ENCODE assay signal across 24 cellular contexts in genomic region chr16:28917095-28917494, GRCh38. TPM values are rescaled to one million over a fixed set of nuclear protein-coding genes. Genes with fewer than 3 reads are reported as not detected.
A peak's percentile ranks its signal among the peaks of the same experiment; 100 is the strongest.
DNase-seq lines count a peak whose midpoint lies in the region; ATAC-seq, FAIRE-seq and TF ChIP-seq lines count a peak whose summit lies in the region.
"Had no signal": no experiment of that assay in that cellular context is flagged by ENCODE, and none has a peak within 500 bp of the region (broad histone marks: within the 10 kb centered on the region; RNA-seq: fewer than 3 reads in every experiment).

No MANE protein-coding gene starts in this region.

- DNase-seq in A549 (ENCODE audit: low read depth in 1 of 2, low spot score in 1 of 2) (peak in 1 of 2 experiments; percentile 24), UCSD-AML1 (lab: John Stamatoyannopoulos, UW; ENCODE audit: unreplicated experiment) (peak; percentile 22), memory B cell (ENCODE audit: low spot score in 2 of 2) (no peak), HUDEP-2 (lab: John Stamatoyannopoulos, UW; ENCODE audit: unreplicated experiment in 76 of 76) (no peak), NCI-H226 (no peak), heart right ventricle (no peak)
- DNase-seq: CD8-positive, alpha-beta T cell; DMS79; HFFc6; NCI-H1092 treated with DMSO at 0.1 percent for 48 hours; NCI-H2081; NCI-H2171 treated with DMSO at 0.1 percent for 48 hours; NCI-H446 treated with DMSO at 0.1 percent for 48 hours; NK-92 treated with Interleukin-12 subunit alpha and Interleukin-12 subunit beta, amount 100 ng/mL, for 24 hours; RPMI8226; SHP77 treated with DMSO at 0.1 percent for 48 hours had no signal

- H3K9me3 ChIP-seq in A549 (no peaks in the 10 kb centered on the region), heart right ventricle (no peaks in the 10 kb centered on the region)
- H3K9me3 ChIP-seq: BLaER1 treated with 17β-estradiol and CSF1 and Interleukin-3, amounts not matched to agents 10 nM and 100 nM had no signal

- POLR2A ChIA-PET in A549 (lab: Yijun Ruan, JAX) = no interaction called here

- no peak for TF ChIP-seq POLR2A in A549 (IDR thresholded peaks at IDR 0.05; ENCODE audit: low read length)

- H3K4me3 Mint-ChIP-seq in memory B cell = no peak overlapping the region
- H3K4me3 Mint-ChIP-seq: CD8-positive, alpha-beta T cell; HFFc6 had no signal

- H3K27ac ChIP-seq in A549 = no peak overlapping the region
- H3K27ac ChIP-seq in heart right ventricle = no peak overlapping the region
- H3K27ac ChIP-seq: HL-60 had no signal

- ATAC-seq in A549 = peak; percentile 31 to 35; a peak in 2 of 6 replicates
- ATAC-seq in memory B cell (ENCODE audit: low read depth) = no peak
- ATAC-seq in HG03460 (IDR thresholded peaks at IDR 0.05; ENCODE audit: unreplicated experiment) = no peak
- no peak for ATAC-seq in heart right ventricle
- ATAC-seq: CD8-positive, alpha-beta T cell; SK-N-SH treated with all-trans-retinoic acid at 6 μM for 48 hours had no signal

- H3K4me1 Mint-ChIP-seq in memory B cell = peaks cover 11% of the 10 kb centered on the region

- no peak for TF ChIP-seq CTCF in A549 (IDR thresholded peaks at IDR 0.05)
- TF ChIP-seq CTCF in GM12873 (IDR thresholded peaks at IDR 0.05; ENCODE audit: insufficient read depth, low read depth, low read length, missing control alignments) = peak; percentile 6
- no peak for TF ChIP-seq CTCF in heart right ventricle (IDR thresholded peaks at IDR 0.05)

- H3K9me3 Mint-ChIP-seq in memory B cell = no peaks in the 10 kb centered on the region
- H3K9me3 Mint-ChIP-seq: CD8-positive, alpha-beta T cell; HFFc6 had no signal

- peaks cover 35% of the 10 kb centered on the region for H3K36me3 Mint-ChIP-seq in memory B cell

- WGBS in A549 (ENCODE audit: missing lambda C conversion rate) = 87% methylated on average over 7 of the region's 7 CpGs
- 92 to 93% methylated on average over 7 of the region's 7 CpGs for WGBS in heart right ventricle, 2 donors

- no peak for TF ChIP-seq RAD21 in A549 (conservative IDR thresholded peaks at IDR 0.05 in 1 of 2, IDR thresholded peaks at IDR 0.05 in 1 of 2)

- no peak for FAIRE-seq in A549 (lab: Jason Lieb, UNC)
- FAIRE-seq: A204.1, H54, HTR-8/SVneo had no signal

- CTCF ChIA-PET in A549 (lab: Yijun Ruan, JAX) = interaction anchor here (0.9 to 8.5 kb wide), 6 partner anchors 10 to 43 kb away, joined by 3 to 55 read pairs (median 4); no protein-coding TSS in a partner anchor

- H3K4me3 ChIP-seq in A549 (no peak overlapping the region), heart right ventricle (no peak overlapping the region)
- H3K4me3 ChIP-seq: BLaER1 treated with 17β-estradiol and CSF1 and Interleukin-3, amounts not matched to agents 10 nM and 100 nM had no signal

- H3K27me3 Mint-ChIP-seq in memory B cell = no peaks in the 10 kb centered on the region

- H3K4me2 ChIP-seq in A549 = no peak overlapping the region
- H3K4me2 ChIP-seq: BLaER1 treated with 17β-estradiol and CSF1 and Interleukin-3, amounts not matched to agents 10 nM and 100 nM had no signal

- H3K36me3 ChIP-seq in heart right ventricle = peaks cover 0 to 99% (median 35%) of the 10 kb centered on the region in 9 donors

- TF ChIP-seq EP300 in A549 (IDR thresholded peaks at IDR 0.05) = no peak

- no peaks in the 10 kb centered on the region for H3K27me3 ChIP-seq in heart right ventricle
- H3K27me3 ChIP-seq: BLaER1 treated with 17β-estradiol and CSF1 and Interleukin-3, amounts not matched to agents 10 nM and 100 nM had no signal

- H3K4me1 ChIP-seq in A549 (0 out of 3 replicates have a peak, but pooled peaks cover 5% of the 10 kb centered on the region), heart right ventricle (no peaks in the 10 kb centered on the region)

- peak overlapping the region; percentile 39 for H3K27ac Mint-ChIP-seq in memory B cell
- H3K27ac Mint-ChIP-seq: CD8-positive, alpha-beta T cell; HFFc6 had no signal

- intact Hi-C loops in heart right ventricle (cut with DNase I) = loop anchor here in 1 of 10 donors (2.0 kb wide), 1 partner anchor 24 kb away; no protein-coding TSS in a partner anchor

TF ChIP-seq in A549, 52 proteins besides CTCF, POLR2A, EP300 and RAD21:
- TF ChIP-seq NFE2L2 (conservative IDR thresholded peaks at IDR 0.05; ENCODE audit: low read length) (peak; percentile 71), RCOR1 (IDR thresholded peaks at IDR 0.05; ENCODE audit: low read depth, low read length) (no peak)

RNA-seq across cellular contexts. Expression of gene RABEP2, which starts 7.9 kb away (rescaled TPM):
- 5.4 and 6.0 TPM in 2 replicates for polyA plus RNA-seq in A549 (2011; rRNA removed)
- polyA plus RNA-seq in A549 (2012; cell fraction: cytosol; rRNA removed) = 17.4 and 18.5 TPM in 2 replicates
- 23.7 and 29.7 TPM in 2 replicates for polyA plus RNA-seq in A549 (2012; cell fraction: nucleus; rRNA removed)
- polyA plus RNA-seq in A549 (2017; fragmentation: RNase III; extraction: RNeasy Plus Mini Kit Qiagen cat#74134 plus additional on column Dnase treatment) = 13.7 to 15.6 TPM (median 14.5 TPM) in 3 replicates
- polyA minus RNA-seq in A549 (2011; rRNA and poly(A)+ RNA removed) = 2.0 and 2.9 TPM in 2 replicates
- total RNA-seq in heart right ventricle = 10 to 100 TPM; 11.8 to 20.0 (median 15.5) TPM
- 10 to 100 TPM; 18.7 to 47.6 TPM for polyA plus RNA-seq in heart right ventricle

RNA-seq across cellular contexts. Expression of gene CD19, which starts 14.7 kb away (rescaled TPM):
- polyA plus RNA-seq in A549 (2011; rRNA removed) = not detected in 2 replicates
- not detected in 2 replicates for polyA plus RNA-seq in A549 (2012; cell fraction: cytosol; rRNA removed)
- polyA plus RNA-seq in A549 (2012; cell fraction: nucleus; rRNA removed) = not detected in 2 replicates
- not detected in 3 replicates for polyA plus RNA-seq in A549 (2017; fragmentation: RNase III; extraction: RNeasy Plus Mini Kit Qiagen cat#74134 plus additional on column Dnase treatment)
- not detected in 2 replicates for polyA minus RNA-seq in A549 (2011; rRNA and poly(A)+ RNA removed)
- total RNA-seq in heart right ventricle = under 1 TPM in 1 of 10 donors, not detected in 9; 0.19 TPM
- under 1 TPM in 1 of 2 donors, not detected in 1; 0.06 TPM for polyA plus RNA-seq in heart right ventricle
- total RNA-seq: HFFc6 had no signal

RNA-seq across cellular contexts. Expression of gene NFATC2IP, which starts 33.6 kb away (rescaled TPM):
- polyA plus RNA-seq in A549 (2011; rRNA removed) (32.2 and 35.7 TPM in 2 replicates), A549 (2017; fragmentation: RNase III; extraction: RNeasy Plus Mini Kit Qiagen cat#74134 plus additional on column Dnase treatment) (29.7 to 31.4 TPM (median 30.3 TPM) in 3 replicates), heart right ventricle (10 to 100 TPM; 15.7 to 24.4 TPM)
- polyA plus RNA-seq in A549 (2012; cell fraction: cytosol; rRNA removed) = 27.8 and 35.6 TPM in 2 replicates
- polyA plus RNA-seq in A549 (2012; cell fraction: nucleus; rRNA removed) = 113 and 134 TPM in 2 replicates
- 24.2 and 25.7 TPM in 2 replicates for polyA minus RNA-seq in A549 (2011; rRNA and poly(A)+ RNA removed)
- total RNA-seq in heart right ventricle = 10 to 100 TPM; 13.8 to 22.5 (median 17.0) TPM

RNA-seq across cellular contexts. Expression of gene ATP2A1, which starts 38.8 kb away (rescaled TPM):
- polyA plus RNA-seq in A549 (2011; rRNA removed) (0.96 and 1.1 TPM in 2 replicates), A549 (2017; fragmentation: RNase III; extraction: RNeasy Plus Mini Kit Qiagen cat#74134 plus additional on column Dnase treatment) (1.5 to 5.2 TPM (median 2.3 TPM) in 3 replicates), heart right ventricle (under 1 TPM; 0.13 to 0.44 TPM)
- polyA plus RNA-seq in A549 (2012; cell fraction: cytosol; rRNA removed) = 1.6 and 2.0 TPM in 2 replicates
- polyA plus RNA-seq in A549 (2012; cell fraction: nucleus; rRNA removed) = 15.2 and 16.9 TPM in 2 replicates
- 1.1 and 1.5 TPM in 2 replicates for polyA minus RNA-seq in A549 (2011; rRNA and poly(A)+ RNA removed)
- total RNA-seq in heart right ventricle = 1 to 10 TPM in 1 of 10 donors, under 1 TPM in 9; 0.13 to 1.0 (median 0.23) TPM

RNA-seq across cellular contexts. Expression of gene SH2B1, which starts 53.5 kb away (rescaled TPM):
- polyA plus RNA-seq in A549 (2011; rRNA removed) (10.7 and 12.3 TPM in 2 replicates), A549 (2017; fragmentation: RNase III; extraction: RNeasy Plus Mini Kit Qiagen cat#74134 plus additional on column Dnase treatment) (25.9 to 31.0 TPM (median 26.7 TPM) in 3 replicates), heart right ventricle (10 to 100 TPM; 30.2 to 72.1 TPM)
- polyA plus RNA-seq in A549 (2012; cell fraction: cytosol; rRNA removed) = 30.4 and 37.2 TPM in 2 replicates
- 122 and 123 TPM in 2 replicates for polyA plus RNA-seq in A549 (2012; cell fraction: nucleus; rRNA removed)
- 20.9 and 25.7 TPM in 2 replicates for polyA minus RNA-seq in A549 (2011; rRNA and poly(A)+ RNA removed)
- 10 to 100 TPM; 30.6 to 54.5 (median 36.6) TPM for total RNA-seq in heart right ventricle

Comparison
In these comparisons a context has a peak if more than half of its experiments do, and no peak if none do; other contexts are left out.
1. ATAC-seq: peak in A549 (2 of 2); none in memory B cell (single experiment), HG03460 (single experiment) and heart right ventricle (0 of 8).